In genomic region chr15:69497076-69497475, GRCh38 we compare ENCODE assay signal across 24 cellular contexts. TPM values are rescaled to one million over a fixed set of nuclear protein-coding genes. Genes with fewer than 3 reads are reported as not detected.
A peak's percentile ranks its signal among the peaks of the same experiment; 100 is the strongest.
DNase-seq lines count a peak whose midpoint lies in the region; ATAC-seq and TF ChIP-seq lines count a peak whose summit lies in the region.
"Had no signal": no experiment of that assay in that cellular context is flagged by ENCODE, and none has a peak within 500 bp of the region (broad histone marks: within the 10 kb centered on the region; RNA-seq: fewer than 3 reads in every experiment).

No MANE protein-coding gene starts in this region.

- H3K4me3 Mint-ChIP-seq in activated naive CD8-positive, alpha-beta T cell treated with anti-CD3 and anti-CD28 coated beads, Interleukin-2, amount 50 U/mL, for 24 hours: no peak overlapping the region
- peak overlapping the region; percentile 70 for H3K4me3 Mint-ChIP-seq in natural killer cell
- H3K4me3 Mint-ChIP-seq: CD4-positive, alpha-beta T cell had no signal

- H3K27me3 Mint-ChIP-seq in activated naive CD8-positive, alpha-beta T cell treated with anti-CD3 and anti-CD28 coated beads, Interleukin-2, amount 50 U/mL, for 24 hours: peaks cover 5% of the 10 kb centered on the region
- no peaks in the 10 kb centered on the region for H3K27me3 Mint-ChIP-seq in natural killer cell (ENCODE audit: low read depth in 2 of 2)
- H3K27me3 Mint-ChIP-seq: CD4-positive, alpha-beta T cell had no signal

- no peaks in the 10 kb centered on the region for H3K36me3 Mint-ChIP-seq in activated naive CD4-positive, alpha-beta T cell treated with anti-CD3 and anti-CD28 coated beads, Interleukin-2, amount 50 U/mL, for 72 hours
- no peaks in the 10 kb centered on the region for H3K36me3 Mint-ChIP-seq in activated naive CD8-positive, alpha-beta T cell treated with anti-CD3 and anti-CD28 coated beads, Interleukin-2, amount 50 U/mL, for 24 hours (ENCODE audit: low read depth)
- H3K36me3 Mint-ChIP-seq in natural killer cell: no peaks in the 10 kb centered on the region

- peak; percentile 61 to 73 for ATAC-seq in activated naive CD4-positive, alpha-beta T cell treated with anti-CD3 and anti-CD28 coated beads, Interleukin-2, amount 50 U/mL, for 72 hours
- ATAC-seq in activated naive CD8-positive, alpha-beta T cell treated with anti-CD3 and anti-CD28 coated beads, Interleukin-2, amount 50 U/mL, for 24 hours: peak; percentile 75
- ATAC-seq in natural killer cell: peak; percentile 54 to 67 (median 58)
- no peak for ATAC-seq in GM21515 (IDR thresholded peaks at IDR 0.05; ENCODE audit: unreplicated experiment)
- ATAC-seq: GM12878, HepG2, K562 had no signal

- no peak for DNase-seq in activated naive CD4-positive, alpha-beta T cell treated with anti-CD3 and anti-CD28 coated beads, Interleukin-2, amount 50 U/mL, for 72 hours (ENCODE audit: low spot score in 2 of 2)
- no peak for DNase-seq in activated naive CD4-positive, alpha-beta T cell treated with anti-CD3 and anti-CD28 coated beads, Interleukin-2, amount 50 U/mL, for 16 hours
- no peak for DNase-seq in activated naive CD8-positive, alpha-beta T cell treated with anti-CD3 and anti-CD28 coated beads, Interleukin-2, amount 50 U/mL, for 24 hours
- no peak for DNase-seq in natural killer cell
- no peak for DNase-seq in DMS 273 (lab: John Stamatoyannopoulos, UW; ENCODE audit: unreplicated experiment)
- no peak for DNase-seq in activated CD8-positive, alpha-beta memory T cell treated with anti-CD3 and anti-CD28 coated beads, Interleukin-2, amount 50 U/mL, for 48 hours
- DNase-seq: CD4-positive, alpha-beta T cell; COR-L47; DMS 273 treated with DMSO at 0.1 percent for 48 hours; DND-41; GM23248; MM.1S; NCI-H1048; NCI-H1417 treated with DMSO at 0.1 percent for 48 hours; NCI-H187; NCI-H446; NCI-H526; PC-9; RPMI8226; SHP77 treated with DMSO at 0.1 percent for 48 hours had no signal

- intact Hi-C loops in natural killer cell (cut with micrococcal nuclease): loop anchor here (10.0 kb wide), 1 partner anchor 218 kb away; no protein-coding TSS in a partner anchor

- peaks cover 13% of the 10 kb centered on the region for H3K4me1 Mint-ChIP-seq in activated naive CD8-positive, alpha-beta T cell treated with anti-CD3 and anti-CD28 coated beads, Interleukin-2, amount 50 U/mL, for 24 hours
- H3K4me1 Mint-ChIP-seq in natural killer cell: peaks cover 46 to 49% of the 10 kb centered on the region in 2 donors

- H3K27ac Mint-ChIP-seq in activated naive CD4-positive, alpha-beta T cell treated with anti-CD3 and anti-CD28 coated beads, Interleukin-2, amount 50 U/mL, for 72 hours: peak overlapping the region in 1 of 2 donors; percentile 12
- no peak overlapping the region for H3K27ac Mint-ChIP-seq in activated naive CD8-positive, alpha-beta T cell treated with anti-CD3 and anti-CD28 coated beads, Interleukin-2, amount 50 U/mL, for 24 hours
- peak overlapping the region; percentile 81 to 93 for H3K27ac Mint-ChIP-seq in natural killer cell
- H3K27ac Mint-ChIP-seq: CD4-positive, alpha-beta T cell had no signal

- H3K9me3 Mint-ChIP-seq in activated naive CD4-positive, alpha-beta T cell treated with anti-CD3 and anti-CD28 coated beads, Interleukin-2, amount 50 U/mL, for 72 hours: no peaks in the 10 kb centered on the region
- no peaks in the 10 kb centered on the region for H3K9me3 Mint-ChIP-seq in activated naive CD8-positive, alpha-beta T cell treated with anti-CD3 and anti-CD28 coated beads, Interleukin-2, amount 50 U/mL, for 24 hours
- H3K9me3 Mint-ChIP-seq in natural killer cell: no peaks in the 10 kb centered on the region
- H3K9me3 Mint-ChIP-seq: CD4-positive, alpha-beta T cell had no signal

- TF ChIP-seq CTCF in natural killer cell (IDR thresholded peaks at IDR 0.05): no peak

RNA-seq across cellular contexts. Expression of gene RPLP1, which starts 44.5 kb away (rescaled TPM):
- total RNA-seq in activated naive CD4-positive, alpha-beta T cell treated with anti-CD3 and anti-CD28 coated beads, Interleukin-2, amount 50 U/mL, for 72 hours: 1,000 to 10,000 TPM; 2,158 to 2,424 TPM
- total RNA-seq in natural killer cell: 1,000 to 10,000 TPM in 1 of 3 donors, 100 to 1,000 TPM in 2; 895 to 1,167 (median 974) TPM
